ENCODE assay signal across 24 cellular contexts in the genomic region with DNA sequence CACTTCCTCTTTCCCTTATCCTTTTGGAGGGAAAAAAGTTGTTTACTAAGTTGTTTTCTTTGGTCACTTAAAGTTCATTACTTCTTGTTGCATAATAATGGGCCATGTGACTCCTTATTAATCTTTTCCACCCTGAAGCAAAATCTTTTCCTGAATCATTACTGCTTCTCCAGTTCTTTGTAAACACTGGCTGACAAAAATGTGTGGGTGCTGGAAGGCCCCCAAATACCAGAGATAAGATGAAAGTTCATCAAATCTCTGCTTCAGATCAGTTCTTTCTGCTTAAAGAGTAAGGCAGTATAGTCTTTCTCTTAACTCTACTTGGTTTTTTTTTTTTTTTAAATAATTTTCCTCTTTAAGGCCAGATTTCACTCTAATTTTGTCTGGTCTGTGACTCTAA.
"Had no signal": no experiment of that assay in that cellular context is flagged by ENCODE, and none has a peak within 500 bp of the region (broad histone marks: within the 10 kb centered on the region; RNA-seq: fewer than 3 reads in every experiment).

No MANE protein-coding gene starts in this region.

- DNase-seq: activated B cell treated with CpG ODN at 0.5 μM for 24 hours; activated CD4-positive, alpha-beta T cell treated with anti-CD3 and anti-CD28 coated beads for 1 hour; activated CD4-positive, alpha-beta T cell treated with anti-CD3 and anti-CD28 coated beads, Interleukin-2, amount 10 ng/mL, durations not matched to agents 24 days and 14 days; activated CD4-positive, alpha-beta T cell treated with anti-CD3 and anti-CD28 coated beads, Interleukin-2, amount 50 U/mL, for 48 hours; activated CD8-positive, alpha-beta memory T cell treated with anti-CD3 and anti-CD28 coated beads, Interleukin-2, amount 10 ng/mL, durations not matched to agents 7 days and 5 days; activated effector memory CD4-positive, alpha-beta T cell treated with anti-CD3 and anti-CD28 coated beads, Interleukin-2, amount 50 U/mL, for 16 hours; activated naive CD4-positive, alpha-beta T cell treated with Interleukin-2 at 50 U/mL for 16 hours; activated T-cell treated with anti-CD3 and anti-CD28 coated beads, Interleukin-2, amount 50 U/mL, for 24 hours; central memory CD4-positive, alpha-beta T cell; MM.1S; NCI-H1105; NCI-H1436; NCI-H1694 treated with DMSO at 0.1 percent for 48 hours; NCI-H2029 treated with DMSO at 0.1 percent for 48 hours; NCI-H345; NCI-H510A; NCI-H526 treated with DMSO at 0.1 percent for 48 hours; NCI-H82; SIG-M5; T-cell; T-helper 2 cell; T1000 had no signal

- FAIRE-seq: TTC549 had no signal

- ATAC-seq: activated CD8-positive, alpha-beta memory T cell treated with anti-CD3 and anti-CD28 coated beads, Interleukin-2, amount 10 ng/mL, durations not matched to agents 7 days and 5 days; T-cell had no signal

- H3K4me3 ChIP-seq: SK-N-MC had no signal
